8 cellular contexts compared by ENCODE assay signal in the genomic region with DNA sequence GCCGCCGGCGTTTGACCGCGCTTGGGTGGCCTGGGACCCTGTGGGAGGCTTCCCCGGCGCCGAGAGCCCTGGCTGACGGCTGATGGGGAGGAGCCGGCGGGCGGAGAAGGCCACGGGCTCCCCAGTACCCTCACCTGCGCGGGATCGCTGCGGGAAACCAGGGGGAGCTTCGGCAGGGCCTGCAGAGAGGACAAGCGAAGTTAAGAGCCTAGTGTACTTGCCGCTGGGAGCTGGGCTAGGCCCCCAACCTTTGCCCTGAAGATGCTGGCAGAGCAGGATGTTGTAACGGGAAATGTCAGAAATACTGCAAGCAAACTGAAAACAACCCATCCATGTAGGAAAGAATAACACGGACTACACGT. TPM values are rescaled to one million over a fixed set of nuclear protein-coding genes. Genes with fewer than 3 reads are reported as not detected.
DNase-seq lines count a peak whose midpoint lies in the region; ATAC-seq and TF ChIP-seq lines count a peak whose summit lies in the region.
"Not testable (repeated sequence)": the region's sequence is repeated elsewhere in the genome, so short reads cannot be mapped to it uniquely, and the experiment has no call there.

No MANE protein-coding gene starts in this region.

- H3K27ac ChIP-seq in ACC112 (ENCODE audit: low read depth, low read length) (peak overlapping the region; percentile 50), breast epithelium (peak overlapping the region; percentile 68 to 90), gastroesophageal sphincter (peak overlapping the region; percentile 80 to 93 (median 90)), smooth muscle cell (ENCODE audit: low read depth) (peak overlapping the region; percentile 85)

- not testable (repeated sequence) for TF ChIP-seq EP300 in gastroesophageal sphincter (IDR thresholded peaks at IDR 0.05)

- not testable (repeated sequence) for H3K27me3 Mint-ChIP-seq in IgD-negative memory B cell; activated CD8-positive, alpha-beta T cell treated with anti-CD3 and anti-CD28 coated beads for 36 hours

- not testable (repeated sequence) for TF ChIP-seq POLR2A in breast epithelium (IDR thresholded peaks at IDR 0.05); gastroesophageal sphincter (IDR thresholded peaks at IDR 0.05)

- H3K4me3 ChIP-seq in ACC112 (ENCODE audit: low read depth, low read length): peak overlapping the region; percentile 75
- H3K4me3 ChIP-seq in breast epithelium: peak overlapping the region; percentile 35 to 81 (median 59)
- H3K4me3 ChIP-seq in gastroesophageal sphincter: peak overlapping the region; percentile 45 to 64
- peak overlapping the region; percentile 23 for H3K4me3 ChIP-seq in mononuclear cell (ENCODE audit: low read length)
- H3K4me3 ChIP-seq in smooth muscle cell: peak overlapping the region; percentile 58

- intact Hi-C loops in activated CD8-positive, alpha-beta T cell treated with anti-CD3 and anti-CD28 coated beads for 36 hours (cut with micrococcal nuclease); breast epithelium (cut with DNase I; ENCODE audit: low total_unique reads): not testable (repeated sequence)

- CTCF ChIA-PET in activated CD8-positive, alpha-beta T cell treated with anti-CD3 and anti-CD28 coated beads for 36 hours (lab: Charles Lee): not testable (repeated sequence)

- H3K4me1 ChIP-seq in ACC112 (ENCODE audit: control insufficient read depth, insufficient read depth, low read length, unreplicated experiment); breast epithelium; gastroesophageal sphincter; mononuclear cell (ENCODE audit: insufficient read depth, low read length); smooth muscle cell (ENCODE audit: low read depth): not testable (repeated sequence)

- not testable (repeated sequence) for H3K9me3 Mint-ChIP-seq in IgD-negative memory B cell; activated CD8-positive, alpha-beta T cell treated with anti-CD3 and anti-CD28 coated beads for 36 hours

- ATAC-seq in GM21515 (IDR thresholded peaks at IDR 0.05; ENCODE audit: unreplicated experiment) (peak; percentile 24), gastroesophageal sphincter (peak; percentile 46)
- peak; percentile 48 for ATAC-seq in activated CD8-positive, alpha-beta T cell treated with anti-CD3 and anti-CD28 coated beads for 36 hours

- not testable (repeated sequence) for DNase-seq in activated CD8-positive, alpha-beta T cell treated with anti-CD3 and anti-CD28 coated beads for 36 hours; breast epithelium (ENCODE audit: low spot score in 2 of 2); smooth muscle cell (lab: John Stamatoyannopoulos, UW; ENCODE audit: unreplicated experiment)

- not testable (repeated sequence) for TF ChIP-seq CTCF in activated CD8-positive, alpha-beta T cell treated with anti-CD3 and anti-CD28 coated beads for 36 hours (IDR thresholded peaks at IDR 0.05); breast epithelium (IDR thresholded peaks at IDR 0.05); gastroesophageal sphincter (IDR thresholded peaks at IDR 0.05); smooth muscle cell (IDR thresholded peaks at IDR 0.05; ENCODE audit: borderline replicate concordance, insufficient read depth, poor library complexity, severe bottlenecking)

- not testable (repeated sequence) for H4K20me1 ChIP-seq in smooth muscle cell (ENCODE audit: low read depth)

- H3K27me3 ChIP-seq in ACC112 (ENCODE audit: insufficient read depth, low read length); breast epithelium; gastroesophageal sphincter; mononuclear cell (ENCODE audit: insufficient read depth, low read length); smooth muscle cell (ENCODE audit: low read depth): not testable (repeated sequence)

- WGBS in gastroesophageal sphincter (ENCODE audit: low coverage in 1 of 2), 2 donors: 0 to 8% methylated on average over 2 of the region's 23 CpGs
- 1% methylated on average over 3 of the region's 23 CpGs for WGBS in smooth muscle cell (ENCODE audit: low lambda C conversion rate)

- H3K4me3 Mint-ChIP-seq in IgD-negative memory B cell: peak overlapping the region; percentile 8 to 89 (median 78)
- H3K4me3 Mint-ChIP-seq in activated CD8-positive, alpha-beta T cell treated with anti-CD3 and anti-CD28 coated beads for 36 hours: peak overlapping the region; percentile 80

- not testable (repeated sequence) for H3K36me3 Mint-ChIP-seq in IgD-negative memory B cell; activated CD8-positive, alpha-beta T cell treated with anti-CD3 and anti-CD28 coated beads for 36 hours (ENCODE audit: low read depth)

- not testable (repeated sequence) for H3F3A ChIP-seq in smooth muscle cell (ENCODE audit: low read depth)

- POLR2A ChIA-PET in activated CD8-positive, alpha-beta T cell treated with anti-CD3 and anti-CD28 coated beads for 36 hours (lab: Charles Lee): not testable (repeated sequence)

- not testable (repeated sequence) for H3K79me2 ChIP-seq in ACC112 (ENCODE audit: control insufficient read depth, insufficient read depth, low read length, unreplicated experiment); smooth muscle cell (ENCODE audit: low read depth)

- H2AFZ ChIP-seq in ACC112 (ENCODE audit: low read length, unreplicated experiment): not testable (repeated sequence)
- peak overlapping the region; percentile 54 for H2AFZ ChIP-seq in smooth muscle cell (ENCODE audit: low read depth)

- not testable (repeated sequence) for H3K27ac Mint-ChIP-seq in IgD-negative memory B cell
- H3K27ac Mint-ChIP-seq in activated CD8-positive, alpha-beta T cell treated with anti-CD3 and anti-CD28 coated beads for 36 hours: peak overlapping the region; percentile 97

- H3K9ac ChIP-seq in smooth muscle cell (ENCODE audit: low read depth): peak overlapping the region; percentile 57

- not testable (repeated sequence) for H3K9me3 ChIP-seq in breast epithelium; gastroesophageal sphincter; mononuclear cell (ENCODE audit: low read depth, low read length); smooth muscle cell (replicated peaks; ENCODE audit: low read depth)

- not testable (repeated sequence) for H3K36me3 ChIP-seq in ACC112 (ENCODE audit: insufficient read depth, low read length); breast epithelium; gastroesophageal sphincter; smooth muscle cell (ENCODE audit: low read depth)

- not testable (repeated sequence) for H3K4me1 Mint-ChIP-seq in IgD-negative memory B cell; activated CD8-positive, alpha-beta T cell treated with anti-CD3 and anti-CD28 coated beads for 36 hours (ENCODE audit: low read depth)

- H3K4me2 ChIP-seq in smooth muscle cell: peak overlapping the region; percentile 92

RNA-seq across cellular contexts. Expression of a gene that starts 26.0 kb away (rescaled TPM):
- not detected for polyA plus RNA-seq in IgD-negative memory B cell
- total RNA-seq in activated CD8-positive, alpha-beta T cell treated with anti-CD3 and anti-CD28 coated beads for 36 hours: 1 to 10 TPM in 1 of 2 experiments, under 1 TPM in 1; 0.99 to 1.0 TPM
- 1 to 10 TPM; 2.9 to 5.0 (median 4.0) TPM for total RNA-seq in breast epithelium
- 1 to 10 TPM in 1 of 4 donors, under 1 TPM in 2, not detected in 1; 0.77 to 1.9 (median 0.94) TPM for total RNA-seq in gastroesophageal sphincter
- total RNA-seq in mononuclear cell: 1.2 TPM
- total RNA-seq in smooth muscle cell: 0.18 and 0.67 TPM in 2 replicates
- not detected in 2 replicates for polyA plus RNA-seq in smooth muscle cell

Comparison
In these comparisons a context has a peak if more than half of its experiments do, and no peak if none do; other contexts are left out.
1. H3K4me3 ChIP-seq: peak in every context shown above with its lines; median percentile 75 in ACC112; 59 in breast epithelium; 58 in smooth muscle cell; 54 in gastroesophageal sphincter; 23 in mononuclear cell.